Comparison of ENCODE assay signal across 1 cellular context in genomic region chr4:126790633-126791032, GRCh38.
TF ChIP-seq lines count a peak whose summit lies in the region.

No MANE protein-coding gene starts in this region.

TF ChIP-seq in IMR-90, 13 proteins besides CTCF, POLR2A, EP300 and RAD21:
- TF ChIP-seq MXI1 (IDR thresholded peaks at IDR 0.05; ENCODE audit: borderline replicate concordance, low read depth, low read length) (no peak), USF2 (IDR thresholded peaks at IDR 0.05; ENCODE audit: low read depth, low read length) (no peak), MAFK (IDR thresholded peaks at IDR 0.05; ENCODE audit: low read depth, low read length) (no peak), FOS (IDR thresholded peaks at IDR 0.05; ENCODE audit: low read depth, low read length) (no peak), RCOR1 (IDR thresholded peaks at IDR 0.05; ENCODE audit: insufficient replicate concordance, low read length) (no peak)
